In the genomic region with DNA sequence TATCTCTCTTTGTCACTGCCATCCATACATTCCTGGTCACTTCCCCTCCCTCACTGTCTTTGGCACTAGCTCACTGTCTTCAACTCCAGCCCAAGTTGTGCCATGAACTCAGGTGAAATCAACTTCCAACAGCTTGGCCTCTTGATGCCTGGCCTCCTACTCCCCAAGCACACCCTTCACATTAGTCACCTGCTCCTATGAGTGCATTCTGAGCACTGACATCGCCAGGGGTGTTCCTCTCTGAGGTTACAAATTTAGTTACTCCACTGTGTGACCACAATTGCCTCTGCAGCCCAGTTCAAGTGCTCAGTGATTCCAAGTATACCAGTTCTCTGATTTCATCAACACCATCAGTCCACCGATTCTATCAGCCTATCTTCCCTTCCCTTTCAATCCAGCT, we compare ENCODE assay signal across 19 cellular contexts. TPM values are rescaled to one million over a fixed set of nuclear protein-coding genes. Genes with fewer than 3 reads are reported as not detected.
DNase-seq lines count a peak whose midpoint lies in the region; ATAC-seq and TF ChIP-seq lines count a peak whose summit lies in the region.
"Had no signal": no experiment of that assay in that cellular context is flagged by ENCODE, and none has a peak within 500 bp of the region (broad histone marks: within the 10 kb centered on the region; RNA-seq: fewer than 3 reads in every experiment).

No MANE protein-coding gene starts in this region.

- H3K79me2 ChIP-seq in neural progenitor cell (ENCODE audit: low read depth), result no peaks in the 10 kb centered on the region

- TF ChIP-seq CTCF in endodermal cell (conservative IDR thresholded peaks at IDR 0.05) (no peak), neural progenitor cell (IDR thresholded peaks at IDR 0.05) (no peak), GM13977 (IDR thresholded peaks at IDR 0.05; ENCODE audit: extremely low read depth, insufficient read depth, missing control alignments) (no peak)

- H3K4me3 Mint-ChIP-seq in endodermal cell (no peak overlapping the region), neural progenitor cell (peak overlapping the region; percentile 36)
- H3K4me3 Mint-ChIP-seq in activated CD4-positive, alpha-beta memory T cell treated with anti-CD3 and anti-CD28 coated beads for 36 hours, result no peak overlapping the region
- H3K4me3 Mint-ChIP-seq: IgD-negative memory B cell had no signal

- H3K9me3 Mint-ChIP-seq in endodermal cell (no peaks in the 10 kb centered on the region), neural progenitor cell (no peaks in the 10 kb centered on the region)
- no peaks in the 10 kb centered on the region for H3K9me3 Mint-ChIP-seq in activated CD4-positive, alpha-beta memory T cell treated with anti-CD3 and anti-CD28 coated beads for 36 hours
- H3K9me3 Mint-ChIP-seq: IgD-negative memory B cell had no signal

- in situ Hi-C loops in GM13977 (cut with MboI; ENCODE audit: low pct_unique_long_range_greater_than_20kb, low sequenced_read_pairs, unreplicated experiment), result no loop called here

- H3K27ac Mint-ChIP-seq in endodermal cell, result no peak overlapping the region
- no peak overlapping the region for H3K27ac Mint-ChIP-seq in neural progenitor cell
- no peak overlapping the region for H3K27ac Mint-ChIP-seq in activated CD4-positive, alpha-beta memory T cell treated with anti-CD3 and anti-CD28 coated beads for 36 hours

- H3K4me2 ChIP-seq in neural progenitor cell, result no peak overlapping the region

- no peaks in the 10 kb centered on the region for H3K4me1 Mint-ChIP-seq in endodermal cell
- peaks cover 2% of the 10 kb centered on the region for H3K4me1 Mint-ChIP-seq in neural progenitor cell
- H3K4me1 Mint-ChIP-seq in activated CD4-positive, alpha-beta memory T cell treated with anti-CD3 and anti-CD28 coated beads for 36 hours (ENCODE audit: low read depth), result no peaks in the 10 kb centered on the region
- H3K4me1 Mint-ChIP-seq: IgD-negative memory B cell had no signal

- no peak for ATAC-seq in stimulated activated naive CD8-positive, alpha-beta T cell treated with anti-CD3 and anti-CD28 coated beads, Interleukin-15, Interleukin-2, amounts not matched to agents 100 U/mL and 50 U/mL, for 24 hours
- ATAC-seq: HCT116 had no signal

- no peak overlapping the region for H3K4me3 ChIP-seq in endodermal cell (ENCODE audit: low read length)
- no peak overlapping the region for H3K4me3 ChIP-seq in neural progenitor cell
- H3K4me3 ChIP-seq: SK-N-MC had no signal

- no peak overlapping the region for H2AFZ ChIP-seq in neural progenitor cell (replicated peaks)

- H3K27me3 Mint-ChIP-seq in endodermal cell (ENCODE audit: insufficient read depth) (peaks cover 38% of the 10 kb centered on the region), neural progenitor cell (ENCODE audit: insufficient read depth, low read depth) (peaks cover 9% of the 10 kb centered on the region)
- H3K27me3 Mint-ChIP-seq in activated CD4-positive, alpha-beta memory T cell treated with anti-CD3 and anti-CD28 coated beads for 36 hours, result peaks cover 16% of the 10 kb centered on the region

- no peaks in the 10 kb centered on the region for H3K36me3 ChIP-seq in endodermal cell (ENCODE audit: control insufficient read depth, insufficient read depth, low read length)
- no peaks in the 10 kb centered on the region for H3K36me3 ChIP-seq in neural progenitor cell

- no peaks in the 10 kb centered on the region for H4K20me1 ChIP-seq in neural progenitor cell (ENCODE audit: low read depth)

- no peaks in the 10 kb centered on the region for H3F3A ChIP-seq in neural progenitor cell (ENCODE audit: low read depth)

- H3K27me3 ChIP-seq in endodermal cell (ENCODE audit: control insufficient read depth, insufficient read depth, low read length, poor library complexity, severe bottlenecking) (peaks cover 41% of the 10 kb centered on the region), neural progenitor cell (no peaks in the 10 kb centered on the region)
- H3K27me3 ChIP-seq: BE2C had no signal

- H3K4me1 ChIP-seq in endodermal cell (ENCODE audit: control insufficient read depth, insufficient read depth, low read length) (peaks cover 3% of the 10 kb centered on the region), neural progenitor cell (peaks cover 6% of the 10 kb centered on the region)
- H3K4me1 ChIP-seq: BE2C had no signal

- DNase-seq in DMS79 (lab: John Stamatoyannopoulos, UW) (peak; percentile 83), NCI-H187 (lab: John Stamatoyannopoulos, UW) (peak; percentile 24 to 58), endodermal cell (peak; percentile 28), neural progenitor cell (ENCODE audit: low spot score) (no peak), GM13977 (ENCODE audit: low spot score) (no peak)
- DNase-seq in stimulated activated naive CD8-positive, alpha-beta T cell treated with anti-CD3 and anti-CD28 coated beads, Interleukin-15, Interleukin-2, amounts not matched to agents 100 U/mL and 50 U/mL, for 24 hours, result no peak
- no peak for DNase-seq in activated CD4-positive, alpha-beta memory T cell treated with anti-CD3 and anti-CD28 coated beads for 36 hours
- DNase-seq: BE2C, COR-L47, NCI-H1417 treated with DMSO at 0.1 percent for 48 hours, NCI-H1930, NCI-H446 treated with DMSO at 0.1 percent for 48 hours, NCI-H748 treated with DMSO at 0.1 percent for 48 hours, SHP77 treated with DMSO at 0.1 percent for 48 hours, SW 1271 had no signal

- no peak overlapping the region for H3K27ac ChIP-seq in endodermal cell (ENCODE audit: low read depth, low read length)
- no peak overlapping the region for H3K27ac ChIP-seq in neural progenitor cell
- H3K27ac ChIP-seq: RWPE1, SK-N-MC had no signal

- CTCF ChIA-PET in activated CD4-positive, alpha-beta memory T cell treated with anti-CD3 and anti-CD28 coated beads for 36 hours (lab: Charles Lee), result no interaction called here

- POLR2A ChIA-PET in activated CD4-positive, alpha-beta memory T cell treated with anti-CD3 and anti-CD28 coated beads for 36 hours (lab: Charles Lee), result no interaction called here

- 63 to 75% methylated on average over 2 of the region's 2 CpGs for WGBS in endodermal cell (ENCODE audit: insufficient coverage in 1 of 2, insufficient read length in 1 of 2), 2 experiments

- no peaks in the 10 kb centered on the region for H3K36me3 Mint-ChIP-seq in endodermal cell (ENCODE audit: low read depth)
- no peaks in the 10 kb centered on the region for H3K36me3 Mint-ChIP-seq in neural progenitor cell
- no peaks in the 10 kb centered on the region for H3K36me3 Mint-ChIP-seq in activated CD4-positive, alpha-beta memory T cell treated with anti-CD3 and anti-CD28 coated beads for 36 hours
- H3K36me3 Mint-ChIP-seq: IgD-negative memory B cell had no signal

- intact Hi-C loops in activated CD4-positive, alpha-beta memory T cell treated with anti-CD3 and anti-CD28 coated beads for 36 hours (cut with micrococcal nuclease), result no loop called here

- H3K9ac ChIP-seq in endodermal cell (ENCODE audit: extremely low read depth, low read length, poor library complexity, severe bottlenecking) (no peak overlapping the region), neural progenitor cell (no peak overlapping the region)

- H3K9me3 ChIP-seq in endodermal cell (ENCODE audit: control insufficient read depth, low read length) (no peaks in the 10 kb centered on the region), neural progenitor cell (ENCODE audit: low read depth) (no peaks in the 10 kb centered on the region)
- H3K9me3 ChIP-seq: BE2C had no signal

RNA-seq across cellular contexts. Expression of gene DRD2, which starts 10.8 kb away (rescaled TPM):
- total RNA-seq in endodermal cell (1 to 10 TPM in 1 of 2 donors, under 1 TPM in 1; 0.35 to 2.1 TPM), neural progenitor cell (ENCODE audit: low replicate concordance) (0.06 and 0.21 TPM in 2 replicates)
- polyA plus RNA-seq in endodermal cell (2013, experiment 1 of 2), result 2.6 TPM
- polyA plus RNA-seq in endodermal cell (2013, experiment 2 of 2), result 4.1 TPM
- total RNA-seq in activated CD4-positive, alpha-beta memory T cell treated with anti-CD3 and anti-CD28 coated beads for 36 hours, result not detected
- polyA plus RNA-seq: IgD-negative memory B cell had no signal

Comparison
In these comparisons a context has a peak if more than half of its experiments do, and no peak if none do; other contexts are left out.
1. DNase-seq: peak in DMS79 (single experiment), NCI-H187 (2 of 2) and endodermal cell (single experiment); none in neural progenitor cell (single experiment), stimulated activated naive CD8-positive, alpha-beta T cell treated with anti-CD3 and anti-CD28 coated beads, Interleukin-15, Interleukin-2, amounts not matched to agents 100 U/mL and 50 U/mL, for 24 hours (single experiment), activated CD4-positive, alpha-beta memory T cell treated with anti-CD3 and anti-CD28 coated beads for 36 hours (single experiment) and GM13977 (single experiment).